10 cellular contexts compared by ENCODE assay signal in the genomic region with DNA sequence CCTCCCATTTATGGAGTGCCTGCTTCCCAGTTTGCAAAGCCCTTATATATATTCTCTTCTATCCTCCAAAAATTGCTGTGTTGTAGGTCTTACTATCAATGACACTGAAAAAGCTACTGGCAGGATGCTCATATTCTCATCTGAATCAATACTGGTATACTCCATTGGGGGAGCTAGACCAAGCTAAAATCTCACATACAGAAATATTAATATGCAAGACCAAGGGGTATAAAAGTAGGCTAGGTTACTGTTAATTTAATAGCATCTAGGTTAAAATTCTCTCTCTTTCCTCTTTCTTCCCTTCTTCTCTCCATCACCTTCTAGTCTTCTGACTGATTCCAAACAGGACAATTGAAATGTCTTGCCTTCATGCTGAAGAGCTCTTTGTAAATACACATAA. TPM values are rescaled to one million over a fixed set of nuclear protein-coding genes. Genes with fewer than 3 reads are reported as not detected.
DNase-seq lines count a peak whose midpoint lies in the region; ATAC-seq and TF ChIP-seq lines count a peak whose summit lies in the region.
"Had no signal": no experiment of that assay in that cellular context is flagged by ENCODE, and none has a peak within 500 bp of the region (broad histone marks: within the 10 kb centered on the region; RNA-seq: fewer than 3 reads in every experiment).

No MANE protein-coding gene starts in this region.

- no peak overlapping the region for H2AFZ ChIP-seq in MM.1S (ENCODE audit: low read length)
- H2AFZ ChIP-seq in osteoblast (ENCODE audit: low read length) = peak overlapping the region; percentile 73

- no peaks in the 10 kb centered on the region for H3F3A ChIP-seq in MM.1S (ENCODE audit: insufficient read depth, low read length)

- DNase-seq in NCI-H1417 (lab: John Stamatoyannopoulos, UW) = peak in 2 of 3 experiments; percentile 29 to 57
- DNase-seq in NCI-H1417 treated with DMSO at 0.1 percent for 48 hours (lab: John Stamatoyannopoulos, UW) = no peak
- no peak for DNase-seq in MM.1S
- DNase-seq in cerebellum (ENCODE audit: low spot score) = peak; percentile 56
- no peak for DNase-seq in osteoblast (ENCODE audit: insufficient read length, low spot score, missing footprints)
- no peak for DNase-seq in stimulated activated CD4-positive, alpha-beta T cell treated with anti-CD3 and anti-CD28 coated beads, Interleukin-2, amount 100 ng/mL, for 48 hours

- no peak for ATAC-seq in gastroesophageal sphincter
- no peak for ATAC-seq in HG02852 (IDR thresholded peaks at IDR 0.05; ENCODE audit: unreplicated experiment)

- no peaks in the 10 kb centered on the region for H3K79me2 ChIP-seq in MM.1S (ENCODE audit: low read length)
- H3K79me2 ChIP-seq in osteoblast (ENCODE audit: insufficient read depth, low read length) = no peaks in the 10 kb centered on the region

- TF ChIP-seq EP300 in gastroesophageal sphincter (IDR thresholded peaks at IDR 0.05) = no peak

- TF ChIP-seq POLR2A in gastroesophageal sphincter (IDR thresholded peaks at IDR 0.05) = no peak

- H4K20me1 ChIP-seq in MM.1S (ENCODE audit: insufficient read depth, low read length) (no peaks in the 10 kb centered on the region), osteoblast (ENCODE audit: insufficient read depth, low read length) (no peaks in the 10 kb centered on the region)

- no peaks in the 10 kb centered on the region for H3K9me3 ChIP-seq in MM.1S (replicated peaks; ENCODE audit: insufficient read depth, low read length)
- no peaks in the 10 kb centered on the region for H3K9me3 ChIP-seq in osteoblast (ENCODE audit: low read depth, low read length)
- peaks cover 0 to 4% (median 0%) of the 10 kb centered on the region in 3 donors for H3K9me3 ChIP-seq in gastroesophageal sphincter

- no peaks in the 10 kb centered on the region for H3K27me3 ChIP-seq in MM.1S (replicated peaks; ENCODE audit: insufficient read depth, low read length)
- H3K27me3 ChIP-seq in osteoblast (ENCODE audit: insufficient read depth, low read length) = peaks cover 20% of the 10 kb centered on the region
- peaks cover 91% of the 10 kb centered on the region for H3K27me3 ChIP-seq in gastroesophageal sphincter

- H3K9ac ChIP-seq in MM.1S (ENCODE audit: low read length) = no peak overlapping the region

- H3K4me3 ChIP-seq in MM.1S (ENCODE audit: low read length) (no peak overlapping the region), osteoblast (ENCODE audit: insufficient read depth, low read length) (peak overlapping the region; percentile 77), gastroesophageal sphincter (no peak overlapping the region)
- H3K4me3 ChIP-seq: lung had no signal

- H3K4me2 ChIP-seq in MM.1S (ENCODE audit: low read depth, low read length) = no peak overlapping the region
- peak overlapping the region; percentile 80 for H3K4me2 ChIP-seq in osteoblast (ENCODE audit: insufficient read depth, low read length)

- H3K36me3 ChIP-seq in MM.1S (replicated peaks; ENCODE audit: insufficient read depth, low read length) = no peaks in the 10 kb centered on the region
- no peaks in the 10 kb centered on the region for H3K36me3 ChIP-seq in osteoblast (ENCODE audit: insufficient read depth, low read length)
- no peaks in the 10 kb centered on the region for H3K36me3 ChIP-seq in gastroesophageal sphincter

- TF ChIP-seq CTCF in MM.1S (IDR thresholded peaks at IDR 0.05; ENCODE audit: low read length) = 0 out of 2 replicates have a peak, but pooled peaks have one; percentile 8
- peak; percentile 31 for TF ChIP-seq CTCF in osteoblast (IDR thresholded peaks at IDR 0.05; ENCODE audit: extremely low read depth, low read depth, low read length)
- no peak for TF ChIP-seq CTCF in gastroesophageal sphincter (IDR thresholded peaks at IDR 0.05)

- no peaks in the 10 kb centered on the region for H3K9me2 ChIP-seq in MM.1S (replicated peaks; ENCODE audit: insufficient read depth, low read length)

- no peaks in the 10 kb centered on the region for H3K4me1 ChIP-seq in MM.1S (ENCODE audit: low read length)
- peaks cover 21% of the 10 kb centered on the region for H3K4me1 ChIP-seq in osteoblast (ENCODE audit: insufficient read depth, low read length)
- H3K4me1 ChIP-seq in gastroesophageal sphincter = peaks cover 0 to 36% (median 19%) of the 10 kb centered on the region in 3 donors

- H3K27ac ChIP-seq in MM.1S (ENCODE audit: low read length) (no peak overlapping the region), osteoblast (ENCODE audit: low read depth, low read length) (no peak overlapping the region), gastroesophageal sphincter (no peak overlapping the region)

RNA-seq across cellular contexts. Expression of a gene that starts 17.1 kb away (rescaled TPM):
- total RNA-seq in cerebellum = 1.5 TPM
- 6.9 and 8.0 TPM in 2 replicates for total RNA-seq in osteoblast
- under 1 TPM in 3 of 4 donors, not detected in 1; 0.31 to 0.62 (median 0.37) TPM for total RNA-seq in gastroesophageal sphincter
- total RNA-seq: T-helper 1 cell treated with Interleukin-12 subunit alpha and Interleukin-12 subunit beta and Interleukin-4 antibody, amounts not matched to agents 30 ng/mL and 1 ng/mL, for 36 hours had no signal

Comparison
In these comparisons a context has a peak if more than half of its experiments do, and no peak if none do; other contexts are left out.
1. DNase-seq: peak in NCI-H1417 (2 of 3) and cerebellum (single experiment); none in NCI-H1417 treated with DMSO at 0.1 percent for 48 hours (single experiment), MM.1S (single experiment), osteoblast (single experiment) and stimulated activated CD4-positive, alpha-beta T cell treated with anti-CD3 and anti-CD28 coated beads, Interleukin-2, amount 100 ng/mL, for 48 hours (0 of 2).
2. CTCF ChIP-seq: peak in MM.1S (single experiment) and osteoblast (single experiment); none in gastroesophageal sphincter (0 of 4).